Comparison of ENCODE assay signal across 9 cellular contexts in the genomic region with DNA sequence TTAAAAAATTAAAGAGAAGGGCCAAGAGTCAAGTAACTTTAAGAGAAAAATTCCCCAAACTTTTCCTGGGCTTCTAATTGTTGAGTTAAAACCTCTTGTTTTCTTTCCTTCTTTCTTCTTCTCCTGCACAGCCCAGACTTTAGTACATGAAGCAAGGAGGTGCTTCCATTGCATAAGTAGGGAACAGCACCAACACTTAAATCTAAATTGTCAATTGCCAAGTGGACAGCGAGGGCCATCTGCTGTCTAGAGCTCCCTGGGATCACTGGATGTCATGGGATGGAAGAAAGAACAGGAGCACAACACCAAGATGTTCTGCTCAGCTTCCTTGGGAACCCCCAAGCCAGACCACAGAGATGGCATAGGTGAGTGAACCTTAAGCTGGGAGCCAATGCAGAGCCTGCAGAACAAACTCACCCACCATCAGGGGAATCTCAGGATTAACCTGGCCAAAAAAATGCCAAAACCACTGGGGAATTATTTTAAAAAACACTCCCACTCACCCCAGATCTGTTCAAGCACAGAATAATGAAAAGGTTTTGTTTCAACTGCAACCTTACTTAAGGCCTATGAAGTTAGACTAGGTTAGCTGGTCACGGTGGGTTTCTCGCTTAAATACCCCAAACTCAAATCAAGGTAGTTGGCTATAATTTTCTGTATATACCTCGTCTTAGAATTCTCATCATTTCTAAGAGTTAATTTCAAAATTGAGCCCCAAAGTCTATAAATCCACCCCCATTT.
A peak's percentile ranks its signal among the peaks of the same experiment; 100 is the strongest.
DNase-seq lines count a peak whose midpoint lies in the region; ATAC-seq and TF ChIP-seq lines count a peak whose summit lies in the region.
"Had no signal": no experiment of that assay in that cellular context is flagged by ENCODE, and none has a peak within 500 bp of the region (broad histone marks: within the 10 kb centered on the region; RNA-seq: fewer than 3 reads in every experiment).

No MANE protein-coding gene starts in this region.

- no peak overlapping the region for H3K4me3 ChIP-seq in PC-9
- no peak overlapping the region for H3K4me3 ChIP-seq in cardiac muscle cell
- H3K4me3 ChIP-seq in subcutaneous abdominal adipose tissue (ENCODE audit: low read depth in 1 of 5, low read length in 5 of 5): peak overlapping the region in 1 of 5 donors; percentile 11
- H3K4me3 ChIP-seq: pancreas had no signal

- POLR2A ChIA-PET in PC-9 (lab: Charles Lee; ENCODE audit: unreplicated experiment): interaction anchor here (0.5 to 1.2 kb wide), 5 partner anchors 17 to 165 kb away, joined by 5 to 8 read pairs (median 6); no protein-coding TSS in a partner anchor

- H3K9me3 ChIP-seq in PC-9 (ENCODE audit: insufficient read depth, low read depth): no peaks in the 10 kb centered on the region
- H3K9me3 ChIP-seq in cardiac muscle cell (ENCODE audit: low read depth): no peaks in the 10 kb centered on the region
- H3K9me3 ChIP-seq in subcutaneous abdominal adipose tissue (ENCODE audit: control insufficient read depth in 5 of 5, low read length in 5 of 5): no peaks in the 10 kb centered on the region
- H3K9me3 ChIP-seq: pancreas had no signal

- CTCF ChIA-PET in PC-9 (lab: Charles Lee): no interaction called here

- intact Hi-C loops in PC-9 (cut with micrococcal nuclease; ENCODE audit: unreplicated experiment): loop anchor here (1.0 to 5.0 kb wide), 3 partner anchors 65 to 148 kb away; partner anchors contain the start of gene TNFRSF21

- H3K27me3 ChIP-seq in PC-9 (ENCODE audit: insufficient read depth, low read depth) (no peaks in the 10 kb centered on the region), cardiac muscle cell (no peaks in the 10 kb centered on the region), subcutaneous abdominal adipose tissue (ENCODE audit: control insufficient read depth in 5 of 5, insufficient read depth in 4 of 5, low read length in 5 of 5) (no peaks in the 10 kb centered on the region)
- H3K27me3 ChIP-seq: pancreas had no signal

- H3K4me1 ChIP-seq in PC-9 (replicated peaks; ENCODE audit: insufficient read depth): peaks cover 82% of the 10 kb centered on the region
- H3K4me1 ChIP-seq in cardiac muscle cell (ENCODE audit: low read depth): peaks cover 38% of the 10 kb centered on the region
- peaks cover 8 to 35% (median 32%) of the 10 kb centered on the region in 5 donors for H3K4me1 ChIP-seq in subcutaneous abdominal adipose tissue (ENCODE audit: control insufficient read depth in 5 of 5, insufficient read depth in 5 of 5, low read length in 5 of 5)

- BruUV-seq in PC-9 (replicated peaks; lab: Mats Ljungman, UMichigan): no TSS peak

- no peak overlapping the region for H2AFZ ChIP-seq in PC-9

- no peak overlapping the region for H3K9ac ChIP-seq in subcutaneous abdominal adipose tissue (ENCODE audit: low read length in 5 of 5)

- H3K4me2 ChIP-seq in PC-9: peak overlapping the region; percentile 53

- H3K36me3 ChIP-seq in PC-9 (ENCODE audit: low read depth) (peaks cover 79% of the 10 kb centered on the region), cardiac muscle cell (no peaks in the 10 kb centered on the region), subcutaneous abdominal adipose tissue (ENCODE audit: control insufficient read depth in 5 of 5, insufficient read depth in 5 of 5, low read length in 5 of 5) (peaks cover 0 to 3% (median 0%) of the 10 kb centered on the region in 5 donors)
- H3K36me3 ChIP-seq: pancreas had no signal

- TF ChIP-seq POLR2A in GM18505 (IDR thresholded peaks at IDR 0.05; ENCODE audit: borderline replicate concordance, extremely low read depth, insufficient read depth, insufficient read length): no peak

- peaks cover 93% of the 10 kb centered on the region for H3F3A ChIP-seq in PC-9 (ENCODE audit: insufficient read depth, low read depth)

- H3K27ac ChIP-seq in PC-9: peak overlapping the region; percentile 85
- H3K27ac ChIP-seq in cardiac muscle cell: peak overlapping the region; percentile 67
- H3K27ac ChIP-seq in subcutaneous abdominal adipose tissue (ENCODE audit: low read depth, low read length): peak overlapping the region; percentile 76

- H3K9me2 ChIP-seq in PC-9 (ENCODE audit: insufficient read depth): no peaks in the 10 kb centered on the region

- H3K79me2 ChIP-seq in PC-9 (ENCODE audit: low read depth): peaks cover 99% of the 10 kb centered on the region

- DNase-seq in NCI-H146 (lab: John Stamatoyannopoulos, UW) (peak; percentile 5), NCI-H146 treated with DMSO at 0.1 percent for 48 hours (lab: John Stamatoyannopoulos, UW; ENCODE audit: unreplicated experiment) (no peak), PC-9 (no peak), cardiac muscle cell (ENCODE audit: low read depth in 1 of 2, low spot score in 1 of 2) (peak in 1 of 2 donors; percentile 56), GM20000 (ENCODE audit: low spot score) (no peak)

- ATAC-seq in GM18505 (IDR thresholded peaks at IDR 0.05; ENCODE audit: unreplicated experiment): no peak
- no peak for ATAC-seq in HG02884 (IDR thresholded peaks at IDR 0.05; ENCODE audit: unreplicated experiment)

- peaks cover 18% of the 10 kb centered on the region; the same call in 1 of the 2 replicates for H4K20me1 ChIP-seq in PC-9 (ENCODE audit: insufficient read depth)

- TF ChIP-seq CTCF in PC-9 (conservative IDR thresholded peaks at IDR 0.05): no peak
- TF ChIP-seq CTCF in cardiac muscle cell (IDR thresholded peaks at IDR 0.05; ENCODE audit: low read depth, low read length): no peak
- no peak for TF ChIP-seq CTCF in GM20000 (IDR thresholded peaks at IDR 0.05; ENCODE audit: extremely low read depth, missing control alignments)
